ENCODE assay signal across 1 cellular context in the genomic region with DNA sequence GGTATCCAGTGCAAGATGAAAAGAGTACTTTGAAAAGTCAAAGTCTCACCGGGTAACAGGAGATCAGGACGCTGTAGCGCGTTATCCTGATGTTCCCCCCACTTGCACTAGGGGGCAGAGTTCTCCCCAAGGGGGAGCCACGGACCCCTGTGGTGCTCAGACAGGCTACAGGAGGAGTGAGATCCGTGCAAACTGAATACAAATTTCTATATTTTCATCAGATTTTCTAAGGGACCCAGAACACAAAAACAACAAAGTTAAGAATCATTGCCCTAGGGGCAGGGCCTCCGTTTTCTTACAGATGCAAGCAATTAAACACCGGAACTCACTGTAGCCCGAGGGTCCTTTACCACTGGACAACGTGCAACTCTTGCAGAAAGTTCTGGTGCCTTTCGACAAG.
TF ChIP-seq lines count a peak whose summit lies in the region.

No MANE protein-coding gene starts in this region.

TF ChIP-seq in GM23338, 12 proteins besides CTCF, POLR2A, EP300 and RAD21:
- TF ChIP-seq, protein P1, sequence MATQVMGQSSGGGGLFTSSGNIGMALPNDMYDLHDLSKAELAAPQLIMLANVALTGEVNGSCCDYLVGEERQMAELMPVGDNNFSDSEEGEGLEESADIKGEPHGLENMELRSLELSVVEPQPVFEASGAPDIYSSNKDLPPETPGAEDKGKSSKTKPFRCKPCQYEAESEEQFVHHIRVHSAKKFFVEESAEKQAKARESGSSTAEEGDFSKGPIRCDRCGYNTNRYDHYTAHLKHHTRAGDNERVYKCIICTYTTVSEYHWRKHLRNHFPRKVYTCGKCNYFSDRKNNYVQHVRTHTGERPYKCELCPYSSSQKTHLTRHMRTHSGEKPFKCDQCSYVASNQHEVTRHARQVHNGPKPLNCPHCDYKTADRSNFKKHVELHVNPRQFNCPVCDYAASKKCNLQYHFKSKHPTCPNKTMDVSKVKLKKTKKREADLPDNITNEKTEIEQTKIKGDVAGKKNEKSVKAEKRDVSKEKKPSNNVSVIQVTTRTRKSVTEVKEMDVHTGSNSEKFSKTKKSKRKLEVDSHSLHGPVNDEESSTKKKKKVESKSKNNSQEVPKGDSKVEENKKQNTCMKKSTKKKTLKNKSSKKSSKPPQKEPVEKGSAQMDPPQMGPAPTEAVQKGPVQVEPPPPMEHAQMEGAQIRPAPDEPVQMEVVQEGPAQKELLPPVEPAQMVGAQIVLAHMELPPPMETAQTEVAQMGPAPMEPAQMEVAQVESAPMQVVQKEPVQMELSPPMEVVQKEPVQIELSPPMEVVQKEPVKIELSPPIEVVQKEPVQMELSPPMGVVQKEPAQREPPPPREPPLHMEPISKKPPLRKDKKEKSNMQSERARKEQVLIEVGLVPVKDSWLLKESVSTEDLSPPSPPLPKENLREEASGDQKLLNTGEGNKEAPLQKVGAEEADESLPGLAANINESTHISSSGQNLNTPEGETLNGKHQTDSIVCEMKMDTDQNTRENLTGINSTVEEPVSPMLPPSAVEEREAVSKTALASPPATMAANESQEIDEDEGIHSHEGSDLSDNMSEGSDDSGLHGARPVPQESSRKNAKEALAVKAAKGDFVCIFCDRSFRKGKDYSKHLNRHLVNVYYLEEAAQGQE (IDR thresholded peaks at IDR 0.05; ENCODE audit: unreplicated experiment): no peak
- TF ChIP-seq CREB1 (CRISPR knock-in tag; IDR thresholded peaks at IDR 0.05; ENCODE audit: low read depth) (no peak), EZH2 (IDR thresholded peaks at IDR 0.05; ENCODE audit: low read depth, unreplicated experiment) (peak; percentile 4)
